11 cellular contexts compared by ENCODE assay signal in the genomic region with DNA sequence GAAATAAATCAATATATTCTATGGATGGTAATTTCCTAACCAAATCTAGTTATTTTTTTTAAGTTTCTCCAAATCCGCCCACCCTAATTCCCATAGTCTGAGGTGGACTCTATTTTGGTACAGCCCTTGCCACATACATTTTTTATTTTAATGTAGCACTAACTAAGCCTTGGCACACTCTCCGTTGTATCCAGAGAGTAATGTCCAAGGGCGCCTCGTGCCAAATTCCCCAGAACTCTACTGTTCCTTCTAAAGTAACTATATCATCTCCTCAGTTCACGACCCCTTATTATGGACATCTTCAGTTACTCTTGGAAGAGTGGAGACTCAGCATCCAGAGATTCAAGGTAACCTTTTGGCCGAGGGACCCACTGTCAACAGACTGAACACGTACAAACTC. TPM values are rescaled to one million over a fixed set of nuclear protein-coding genes. Genes with fewer than 3 reads are reported as not detected.
DNase-seq lines count a peak whose midpoint lies in the region; ATAC-seq and TF ChIP-seq lines count a peak whose summit lies in the region.
"Had no signal": no experiment of that assay in that cellular context is flagged by ENCODE, and none has a peak within 500 bp of the region (broad histone marks: within the 10 kb centered on the region; RNA-seq: fewer than 3 reads in every experiment).

No MANE protein-coding gene starts in this region.

- intact Hi-C loops in Calu3 (cut with micrococcal nuclease; ENCODE audit: unreplicated experiment) = loop anchor here (1.0 to 5.0 kb wide), 3 partner anchors 9 to 202 kb away; no protein-coding TSS in a partner anchor
- intact Hi-C loops in CD4-positive, alpha-beta memory T cell (cut with micrococcal nuclease) = no loop called here

- H3K27me3 Mint-ChIP-seq in Calu3 (ENCODE audit: unreplicated experiment) (no peaks in the 10 kb centered on the region), WTC11 (ENCODE audit: low read depth) (peaks cover 20% of the 10 kb centered on the region)
- H3K27me3 Mint-ChIP-seq in CD4-positive, alpha-beta memory T cell = peaks cover 9 to 20% of the 10 kb centered on the region in 2 donors

- TF ChIP-seq CTCF in Calu3 (IDR thresholded peaks at IDR 0.05; ENCODE audit: unreplicated experiment) (no peak), WTC11 (IDR thresholded peaks at IDR 0.05) (no peak), hepatocyte (IDR thresholded peaks at IDR 0.05; ENCODE audit: poor library complexity) (no peak), retinal pigment epithelial cell (conservative IDR thresholded peaks at IDR 0.05; ENCODE audit: low read depth, low read length) (no peak)

- peak overlapping the region; percentile 57 for H3K4me3 ChIP-seq in hepatocyte
- peak overlapping the region; percentile 82 for H3K4me3 ChIP-seq in retinal pigment epithelial cell (ENCODE audit: low read length)
- H3K4me3 ChIP-seq in CD4-positive, alpha-beta memory T cell (ENCODE audit: low read length in 2 of 2) = no peak overlapping the region

- no peaks in the 10 kb centered on the region for H4K20me1 ChIP-seq in hepatocyte (ENCODE audit: insufficient read depth, poor library complexity, severe bottlenecking)

- H3K27me3 ChIP-seq in hepatocyte = peaks cover 7% of the 10 kb centered on the region
- no peaks in the 10 kb centered on the region for H3K27me3 ChIP-seq in CD4-positive, alpha-beta memory T cell (ENCODE audit: insufficient read depth, low read length)

- H3K4me3 Mint-ChIP-seq in Calu3 (ENCODE audit: low read depth, unreplicated experiment) (peak overlapping the region; percentile 95), WTC11 (peak overlapping the region; percentile 79)
- peak overlapping the region in 4 of 8 donors; percentile 12 to 31 (median 16) for H3K4me3 Mint-ChIP-seq in CD4-positive, alpha-beta memory T cell
- H3K4me3 Mint-ChIP-seq: CD4-positive, CD25-positive, alpha-beta regulatory T cell had no signal

- H3K27ac ChIP-seq in hepatocyte = peak overlapping the region; percentile 92
- no peak overlapping the region for H3K27ac ChIP-seq in CD4-positive, alpha-beta memory T cell (ENCODE audit: low read depth, low read length)

- peak overlapping the region; percentile 83 for H3K4me2 ChIP-seq in hepatocyte

- H3K36me3 Mint-ChIP-seq in Calu3 (ENCODE audit: insufficient read depth, unreplicated experiment) (peaks cover 40% of the 10 kb centered on the region), WTC11 (no peaks in the 10 kb centered on the region)
- no peaks in the 10 kb centered on the region for H3K36me3 Mint-ChIP-seq in CD4-positive, alpha-beta memory T cell
- H3K36me3 Mint-ChIP-seq: CD4-positive, CD25-positive, alpha-beta regulatory T cell; naive thymus-derived CD8-positive, alpha-beta T cell had no signal

- CTCF ChIA-PET in Calu3 (lab: Charles Lee) (no interaction called here), WTC11 (lab: Charles Lee) (interaction anchor here (1.2 to 1.6 kb wide), 2 partner anchors 12 to 156 kb away, joined by 4 to 5 read pairs; no protein-coding TSS in a partner anchor)
- CTCF ChIA-PET in CD4-positive, alpha-beta memory T cell (lab: Charles Lee; ENCODE audit: partially characterized antibody) = no interaction called here

- H3K9me2 ChIP-seq in hepatocyte (replicated peaks; ENCODE audit: insufficient read depth) = no peaks in the 10 kb centered on the region

- WGBS in hepatocyte (ENCODE audit: low lambda C conversion rate, missing lambda C conversion rate) = 79% methylated on average over 7 of the region's 7 CpGs

- H3K4me1 ChIP-seq in hepatocyte (ENCODE audit: insufficient read depth) = peaks cover 13% of the 10 kb centered on the region
- H3K4me1 ChIP-seq in CD4-positive, alpha-beta memory T cell (ENCODE audit: insufficient read depth, low read length) = no peaks in the 10 kb centered on the region

- POLR2A ChIA-PET in WTC11 (lab: Charles Lee) = no interaction called here
- POLR2A ChIA-PET in CD4-positive, alpha-beta memory T cell (lab: Charles Lee; ENCODE audit: partially characterized antibody) = no interaction called here

- peaks cover 4% of the 10 kb centered on the region for H3K36me3 ChIP-seq in hepatocyte (replicated peaks; ENCODE audit: insufficient read depth, low read depth)
- no peaks in the 10 kb centered on the region for H3K36me3 ChIP-seq in CD4-positive, alpha-beta memory T cell (ENCODE audit: insufficient read depth, low read length)

- no peaks in the 10 kb centered on the region for H3K79me2 ChIP-seq in hepatocyte

- H3K9me3 ChIP-seq in hepatocyte (ENCODE audit: low read depth) = no peaks in the 10 kb centered on the region
- H3K9me3 ChIP-seq in CD4-positive, alpha-beta memory T cell (ENCODE audit: control insufficient read depth in 1 of 2, low read length in 2 of 2) = no peaks in the 10 kb centered on the region

- BruUV-seq in Calu3 (replicated peaks; lab: Mats Ljungman, UMichigan) = no TSS peak

- no peaks in the 10 kb centered on the region for H3K9me3 Mint-ChIP-seq in Calu3 (ENCODE audit: low read depth, unreplicated experiment)
- H3K9me3 Mint-ChIP-seq in WTC11 = no peaks in the 10 kb centered on the region
- peaks cover 0 to 8% (median 0%) of the 10 kb centered on the region in 8 donors for H3K9me3 Mint-ChIP-seq in CD4-positive, alpha-beta memory T cell

- H3K4me1 Mint-ChIP-seq in Calu3 (ENCODE audit: low read depth, unreplicated experiment) = peaks cover 43% of the 10 kb centered on the region
- peaks cover 20% of the 10 kb centered on the region for H3K4me1 Mint-ChIP-seq in WTC11
- H3K4me1 Mint-ChIP-seq in CD4-positive, alpha-beta memory T cell = peaks cover 0 to 2% (median 0%) of the 10 kb centered on the region in 4 donors

- no peak overlapping the region for H2AFZ ChIP-seq in hepatocyte

- peak overlapping the region; percentile 96 for H3K27ac Mint-ChIP-seq in Calu3 (ENCODE audit: unreplicated experiment)
- H3K27ac Mint-ChIP-seq in WTC11 = no peak overlapping the region; the same call in 1 of the 2 replicates
- H3K27ac Mint-ChIP-seq in CD4-positive, alpha-beta memory T cell = no peak overlapping the region
- H3K27ac Mint-ChIP-seq: CD4-positive, CD25-positive, alpha-beta regulatory T cell; naive thymus-derived CD8-positive, alpha-beta T cell had no signal

- no peak for DNase-seq in Calu3
- DNase-seq in WTC11 (ENCODE audit: low spot score) = no peak
- DNase-seq in hepatocyte (ENCODE audit: low spot score) = no peak
- no peak for DNase-seq in retinal pigment epithelial cell (ENCODE audit: low read depth)
- no peak for DNase-seq in CD4-positive, alpha-beta memory T cell
- no peak for DNase-seq in NCI-H128 (lab: John Stamatoyannopoulos, UW; ENCODE audit: unreplicated experiment)
- DNase-seq in NCI-H748 (lab: John Stamatoyannopoulos, UW; ENCODE audit: unreplicated experiment) = no peak
- DNase-seq: activated effector memory CD4-positive, alpha-beta T cell treated with Interleukin-2 at 50 U/mL for 16 hours; CD4-positive, CD25-positive, alpha-beta regulatory T cell; naive thymus-derived CD8-positive, alpha-beta T cell had no signal

- ATAC-seq in WTC11 (no peak), GM21360 (IDR thresholded peaks at IDR 0.05; ENCODE audit: unreplicated experiment) (no peak)
- ATAC-seq: naive thymus-derived CD8-positive, alpha-beta T cell had no signal

TF ChIP-seq in WTC11, 78 proteins besides CTCF, POLR2A, EP300 and RAD21:
- TF ChIP-seq TEAD1 (CRISPR knock-in tag; IDR thresholded peaks at IDR 0.05) = no peak
- TF ChIP-seq CBFB (CRISPR knock-in tag; IDR thresholded peaks at IDR 0.05; ENCODE audit: low read depth) = no peak
- no peak for TF ChIP-seq SOX15 (CRISPR knock-in tag; IDR thresholded peaks at IDR 0.05)
TF ChIP-seq in WTC11: peak in this region for 0.

RNA-seq across cellular contexts. Expression of gene VGLL3, which starts 1.3 kb away (rescaled TPM):
- total RNA-seq in Calu3 (2022) (40.0 and 48.2 TPM in 2 replicates), WTC11 (2021) (6.1 to 10.4 TPM (median 6.9 TPM) in 3 replicates), hepatocyte (18.7 and 22.2 TPM in 2 replicates)
- 4.1 and 6.9 TPM in 2 replicates for polyA plus RNA-seq in hepatocyte
- total RNA-seq in CD4-positive, alpha-beta memory T cell = not detected
- polyA plus RNA-seq in CD4-positive, alpha-beta memory T cell = not detected
- total RNA-seq: naive thymus-derived CD8-positive, alpha-beta T cell had no signal
- polyA plus RNA-seq: CD4-positive, CD25-positive, alpha-beta regulatory T cell; naive thymus-derived CD8-positive, alpha-beta T cell had no signal

Comparison
In these comparisons a context has a peak if more than half of its experiments do, and no peak if none do; other contexts are left out.
1. H3K4me3 ChIP-seq: peak in hepatocyte (single experiment) and retinal pigment epithelial cell (single experiment); none in CD4-positive, alpha-beta memory T cell (0 of 2).